ENCODE assay signal across 23 cellular contexts in genomic region chr9:38154501-38155421, GRCh38.
A peak's percentile ranks its signal among the peaks of the same experiment; 100 is the strongest.
DNase-seq lines count a peak whose midpoint lies in the region; ATAC-seq, FAIRE-seq and TF ChIP-seq lines count a peak whose summit lies in the region.
"Had no signal": no experiment of that assay in that cellular context is flagged by ENCODE, and none has a peak within 500 bp of the region (broad histone marks: within the 10 kb centered on the region; RNA-seq: fewer than 3 reads in every experiment).

No MANE protein-coding gene starts in this region.

- TF ChIP-seq CTCF in GM12878 (IDR thresholded peaks at IDR 0.05 in 2 of 3, conservative IDR thresholded peaks at IDR 0.05 in 1 of 3; ENCODE audit: control insufficient read depth in 2 of 3, extremely low read depth in 1 of 3, insufficient read depth in 1 of 3, low read depth in 3 of 3, low read length in 3 of 3) = no peak

- no peak for FAIRE-seq in GM12878 (lab: Jason Lieb, UNC)

- H2AK5ac ChIP-seq in mesendoderm (ENCODE audit: low read length) = no peak overlapping the region

- H3K27ac ChIP-seq in GM12878 (ENCODE audit: control insufficient read depth, insufficient read depth) (no peak overlapping the region), mesendoderm (ENCODE audit: low read depth, low read length) (no peak overlapping the region)
- H3K27ac ChIP-seq: left ventricle myocardium inferior, tibial nerve had no signal

- 24% methylated on average over 8 of the region's 8 CpGs for WGBS in GM12878 (ENCODE audit: insufficient coverage, insufficient replicate concordance, low lambda C conversion rate, missing lambda C conversion rate)
- WGBS in mesendoderm (ENCODE audit: extremely low coverage, insufficient coverage, low lambda C conversion rate) = no CpG with 5 or more reads among the region's 8 CpGs

- H3K4me3 ChIP-seq in GM12878 (no peak overlapping the region), mesendoderm (ENCODE audit: low read length) (no peak overlapping the region)
- H3K4me3 ChIP-seq: left ventricle myocardium inferior, smooth muscle cell, tibial nerve had no signal

- no peak overlapping the region for H4K8ac ChIP-seq in mesendoderm (ENCODE audit: low read depth, low read length)

- no peaks in the 10 kb centered on the region for H3K9me3 ChIP-seq in GM12878 (replicated peaks; ENCODE audit: control insufficient read depth, insufficient read depth, low read length)
- H3K9me3 ChIP-seq: left ventricle myocardium inferior, tibial nerve had no signal

- no peak overlapping the region for H2AFZ ChIP-seq in GM12878 (ENCODE audit: control insufficient read depth, low read depth, low read length)

- H3K4ac ChIP-seq in mesendoderm (ENCODE audit: low read depth, low read length) = no peak overlapping the region

- no peaks in the 10 kb centered on the region for H4K20me1 ChIP-seq in GM12878 (ENCODE audit: control insufficient read depth, insufficient read depth)

- peak; percentile 12 for DNase-seq in EL
- DNase-seq in M059J (ENCODE audit: low read depth) = peak; percentile 78
- no peak for DNase-seq in GM12878 (ENCODE audit: low read depth, low spot score)
- DNase-seq in mesendoderm = peak; percentile 55
- DNase-seq in NCI-H2029 (lab: John Stamatoyannopoulos, UW) = no peak
- DNase-seq in central memory CD4-positive, alpha-beta T cell = no peak
- no peak for DNase-seq in cerebellum (ENCODE audit: low spot score)
- DNase-seq: activated CD8-positive, alpha-beta memory T cell treated with anti-CD3 and anti-CD28 coated beads for 24 hours; activated naive CD4-positive, alpha-beta T cell treated with anti-CD3 and anti-CD28 coated beads for 36 hours; activated T-cell treated with anti-CD3 and anti-CD28 coated beads, Interleukin-2, amount 50 U/mL, for 4 hours; amygdala; CD4-positive, alpha-beta T cell; DMS79; effector CD4-positive, alpha-beta T cell; left ventricle myocardium inferior; NCI-H2171 treated with DMSO at 0.1 percent for 48 hours; stimulated activated CD4-positive, alpha-beta T cell treated with anti-CD3 and anti-CD28 coated beads, Interleukin-4, amount 100 ng/mL, for 1 hour had no signal

- SMC1A ChIA-PET in GM12878 (lab: Charles Lee; ENCODE audit: uncharacterized antibody, unreplicated experiment) = interaction anchor here (0.8 to 10.0 kb wide), 11 partner anchors 9 to 108 kb away, joined by 3 to 169 read pairs (median 5); no protein-coding TSS in a partner anchor

- H3K4me2 ChIP-seq in GM12878 (ENCODE audit: control insufficient read depth, insufficient read depth) = no peak overlapping the region
- no peak overlapping the region for H3K4me2 ChIP-seq in mesendoderm (ENCODE audit: low read length)
- H3K4me2 ChIP-seq: smooth muscle cell had no signal

- in situ Hi-C loops in GM12878 (cut with MboI) = no loop called here

- TF ChIP-seq EP300 in GM12878 (IDR thresholded peaks at IDR 0.05; ENCODE audit: borderline replicate concordance in 1 of 2, control insufficient read depth in 1 of 2, low read depth in 2 of 2, low read length in 2 of 2) = no peak

- RAD21 ChIA-PET in GM12878 (lab: Charles Lee; ENCODE audit: unreplicated experiment) = interaction anchor here (0.7 to 5.3 kb wide), 9 partner anchors 10 to 70 kb away, joined by 3 to 40 read pairs (median 4); no protein-coding TSS in a partner anchor

- H3K27me3 ChIP-seq in GM12878 (replicated peaks in 1 of 2; ENCODE audit: control insufficient read depth in 2 of 2, insufficient read depth in 2 of 2, low read length in 1 of 2) (no peaks in the 10 kb centered on the region; a peak in 1 of 4 replicates), mesendoderm (ENCODE audit: insufficient read depth, low read length, poor library complexity) (no peaks in the 10 kb centered on the region)

- no peak overlapping the region for H3K56ac ChIP-seq in mesendoderm (ENCODE audit: low read length)

- no peaks in the 10 kb centered on the region for H3K79me2 ChIP-seq in GM12878 (ENCODE audit: control insufficient read depth, insufficient read depth, low read length)
- H3K79me2 ChIP-seq in mesendoderm (ENCODE audit: control insufficient read depth, insufficient read depth, low read length) = no peaks in the 10 kb centered on the region

- intact Hi-C loops in GM12878 (cut with micrococcal nuclease; ENCODE audit: unreplicated experiment) = no loop called here

- H3K36me3 ChIP-seq in GM12878 (ENCODE audit: control insufficient read depth in 2 of 2, insufficient read depth in 2 of 2, low read length in 1 of 2) (no peaks in the 10 kb centered on the region), mesendoderm (ENCODE audit: control insufficient read depth, insufficient read depth, low read length) (no peaks in the 10 kb centered on the region)
- H3K36me3 ChIP-seq: left ventricle myocardium inferior, tibial nerve had no signal

- TF ChIP-seq RAD21 in GM12878 (IDR thresholded peaks at IDR 0.05; ENCODE audit: insufficient read depth, low read depth, low read length) = no peak

- BruUV-seq in GM12878 (replicated peaks; lab: Mats Ljungman, UMichigan) = no TSS peak

- peak; percentile 20; the same call in 1 of the 3 replicates for ATAC-seq in GM12878
- ATAC-seq in GM18858 (IDR thresholded peaks at IDR 0.05; ENCODE audit: unreplicated experiment) = no peak
- ATAC-seq: activated T-cell treated with anti-CD3 and anti-CD28 coated beads, Interleukin-2, amount 50 U/mL, for 4 hours; esophagus mucosa; HCT116; Panc1 had no signal

- no peak overlapping the region for H3K23ac ChIP-seq in mesendoderm (ENCODE audit: low read length)

- H2BK120ac ChIP-seq in mesendoderm (ENCODE audit: low read depth, low read length) = no peak overlapping the region

- H3K18ac ChIP-seq in mesendoderm (ENCODE audit: low read length) = no peak overlapping the region

- H3K9ac ChIP-seq in GM12878 (ENCODE audit: control insufficient read depth, insufficient read depth, low read length) (no peak overlapping the region), mesendoderm (ENCODE audit: low read length) (no peak overlapping the region)

- POLR2A ChIA-PET in GM12878 (lab: Charles Lee) = interaction anchor here (0.5 to 1.6 kb wide), 4 partner anchors 14 to 140 kb away, joined by 3 to 4 read pairs (median 4); no protein-coding TSS in a partner anchor

- CTCF ChIA-PET in GM12878 (lab: Yijun Ruan, JAX) = interaction anchor here (0.9 to 4.4 kb wide), 5 partner anchors 10 to 67 kb away, joined by 3 to 34 read pairs (median 8); no protein-coding TSS in a partner anchor

- no peaks in the 10 kb centered on the region for H3K4me1 ChIP-seq in GM12878 (ENCODE audit: control insufficient read depth, insufficient read depth, low read length)
- peaks cover 4% of the 10 kb centered on the region for H3K4me1 ChIP-seq in mesendoderm (ENCODE audit: control insufficient read depth, low read depth, low read length)
- H3K4me1 ChIP-seq: tibial nerve had no signal

- H2BK5ac ChIP-seq in mesendoderm (ENCODE audit: low read length) = no peak overlapping the region

- no peak overlapping the region for H2BK15ac ChIP-seq in mesendoderm (replicated peaks; ENCODE audit: low read depth)

- H3K79me1 ChIP-seq in mesendoderm (ENCODE audit: low read length) = no peaks in the 10 kb centered on the region

- H4K5ac ChIP-seq in mesendoderm (ENCODE audit: low read length) = no peak overlapping the region

- no peak for TF ChIP-seq POLR2A in GM12878 (IDR thresholded peaks at IDR 0.05; ENCODE audit: low read depth, low read length)

TF ChIP-seq in GM12878, 131 proteins besides CTCF, POLR2A, EP300 and RAD21:
- TF ChIP-seq JUND (IDR thresholded peaks at IDR 0.05; ENCODE audit: low read depth, low read length) = no peak
- TF ChIP-seq RFX5 (IDR thresholded peaks at IDR 0.05; ENCODE audit: low read depth, low read length) = no peak
- TF ChIP-seq MLLT1 (IDR thresholded peaks at IDR 0.05) = no peak
- no peak for TF ChIP-seq MYC (IDR thresholded peaks at IDR 0.05; ENCODE audit: insufficient read depth, insufficient read length, insufficient replicate concordance, low read length, severe bottlenecking)
- no peak for TF ChIP-seq DPF2 (IDR thresholded peaks at IDR 0.05)

Comparison
In these comparisons a context has a peak if more than half of its experiments do, and no peak if none do; other contexts are left out.
1. DNase-seq: peak in EL (single experiment), M059J (single experiment) and mesendoderm (single experiment); none in GM12878 (single experiment), NCI-H2029 (single experiment), central memory CD4-positive, alpha-beta T cell (single experiment) and cerebellum (single experiment).